ENCODE assay signal across 23 cellular contexts in the genomic region with DNA sequence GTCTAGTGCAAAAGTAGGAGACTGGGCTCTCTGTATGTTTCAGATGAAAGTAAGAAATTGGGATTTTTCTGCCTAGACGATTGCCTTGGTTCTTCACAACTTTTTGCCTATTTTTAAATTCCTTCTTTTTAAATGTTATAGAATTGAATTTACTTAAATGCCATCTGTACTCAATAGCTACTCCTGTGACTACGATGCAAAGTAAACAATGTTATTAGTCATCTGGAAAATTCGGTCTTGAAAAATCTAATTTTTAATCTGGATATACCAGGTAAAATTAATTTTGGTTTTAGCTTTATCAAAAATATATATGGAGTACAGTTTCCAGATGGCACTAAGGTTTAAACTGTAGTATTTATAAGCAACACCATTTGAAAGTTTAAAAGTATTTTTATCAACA.
"Had no signal": no experiment of that assay in that cellular context is flagged by ENCODE, and none has a peak within 500 bp of the region (broad histone marks: within the 10 kb centered on the region; RNA-seq: fewer than 3 reads in every experiment).

No MANE protein-coding gene starts in this region.

- H3K9me3 Mint-ChIP-seq: activated naive CD8-positive, alpha-beta T cell treated with anti-CD3 and anti-CD28 coated beads for 36 hours; activated T-cell treated with anti-CD3 and anti-CD28 coated beads, Interleukin-2, amount 50 U/mL, for 4 hours; activated T-helper 2 cell treated with anti-CD3 and anti-CD28 coated beads, Interferon-gamma antibody, Interleukin-2, Interleukin-4, amounts not matched to agents 10 μg/mL and 5 μg/mL and 100 μg/mL, durations not matched to agents 14 hours and 24 hours and 36 hours; endodermal cell; naive thymus-derived CD4-positive, alpha-beta T cell; neural crest cell; T-helper 1 cell treated with Interleukin-12 subunit alpha and Interleukin-12 subunit beta and Interleukin-4 antibody, amounts not matched to agents 30 μg/mL and 1 μg/mL, for 36 hours had no signal

- H3K27ac ChIP-seq: epithelial cell of prostate, heart left ventricle, lower lobe of right lung, spleen, thoracic aorta, upper lobe of left lung had no signal

- H3K27ac Mint-ChIP-seq: activated naive CD8-positive, alpha-beta T cell treated with anti-CD3 and anti-CD28 coated beads for 36 hours; activated T-helper 2 cell treated with anti-CD3 and anti-CD28 coated beads, Interferon-gamma antibody, Interleukin-2, Interleukin-4, amounts not matched to agents 10 μg/mL and 5 μg/mL and 100 μg/mL, durations not matched to agents 14 hours and 24 hours and 36 hours; endodermal cell; naive thymus-derived CD4-positive, alpha-beta T cell; T-helper 1 cell treated with Interleukin-12 subunit alpha and Interleukin-12 subunit beta and Interleukin-4 antibody, amounts not matched to agents 30 μg/mL and 1 μg/mL, for 36 hours had no signal

- DNase-seq: activated CD4-positive, alpha-beta T cell treated with anti-CD3 and anti-CD28 coated beads for 4 hours; activated CD4-positive, alpha-beta T cell treated with anti-CD3 and anti-CD28 coated beads, Interleukin-2, amount 50 U/mL, for 48 hours; activated CD4-positive, CD25-positive, alpha-beta regulatory T cell; activated CD8-positive, alpha-beta memory T cell treated with anti-CD3 and anti-CD28 coated beads, Interleukin-2, amount 50 U/mL, for 48 hours; activated naive CD4-positive, alpha-beta T cell; activated naive CD8-positive, alpha-beta T cell treated with anti-CD3 and anti-CD28 coated beads for 36 hours; activated T-cell treated with anti-CD3 and anti-CD28 coated beads, Interleukin-2, amount 50 U/mL, for 4 hours; cerebellar nuclear complex; cortex of kidney; endodermal cell; heart left ventricle; lower lobe of right lung; naive thymus-derived CD4-positive, alpha-beta T cell; spleen; stimulated activated CD4-positive, alpha-beta T cell treated with anti-CD3 and anti-CD28 coated beads, Interleukin-4, amount 100 ng/mL, for 1 hour; stimulated activated naive CD4-positive, alpha-beta T cell treated with Interleukin-2 at 50 U/mL for 16 hours; upper lobe of left lung had no signal

- H3K27me3 Mint-ChIP-seq: activated naive CD8-positive, alpha-beta T cell treated with anti-CD3 and anti-CD28 coated beads for 36 hours; naive thymus-derived CD4-positive, alpha-beta T cell had no signal

- H3K27me3 ChIP-seq: heart left ventricle, spleen, upper lobe of left lung had no signal

- H3K4me3 Mint-ChIP-seq: activated naive CD8-positive, alpha-beta T cell treated with anti-CD3 and anti-CD28 coated beads for 36 hours; activated T-cell treated with anti-CD3 and anti-CD28 coated beads, Interleukin-2, amount 50 U/mL, for 4 hours; endodermal cell; naive thymus-derived CD4-positive, alpha-beta T cell; neural crest cell; T-helper 1 cell treated with Interleukin-12 subunit alpha and Interleukin-12 subunit beta and Interleukin-4 antibody, amounts not matched to agents 30 μg/mL and 1 μg/mL, for 36 hours had no signal

- H3K4me1 ChIP-seq: lower lobe of right lung had no signal

- H3K4me1 Mint-ChIP-seq: neural crest cell had no signal

- H3K4me3 ChIP-seq: heart left ventricle, lower lobe of right lung, spleen, thoracic aorta, upper lobe of left lung had no signal

- ATAC-seq: activated T-cell treated with anti-CD3 and anti-CD28 coated beads, Interleukin-2, amount 50 U/mL, for 4 hours; heart left ventricle; left lobe of liver; lower lobe of right lung; naive thymus-derived CD4-positive, alpha-beta T cell had no signal

- H3K36me3 ChIP-seq: thoracic aorta had no signal

- H3K9me3 ChIP-seq: heart left ventricle, lower lobe of right lung, spleen, thoracic aorta, upper lobe of left lung had no signal
